Comparison of ENCODE assay signal across 12 cellular contexts in the genomic region with DNA sequence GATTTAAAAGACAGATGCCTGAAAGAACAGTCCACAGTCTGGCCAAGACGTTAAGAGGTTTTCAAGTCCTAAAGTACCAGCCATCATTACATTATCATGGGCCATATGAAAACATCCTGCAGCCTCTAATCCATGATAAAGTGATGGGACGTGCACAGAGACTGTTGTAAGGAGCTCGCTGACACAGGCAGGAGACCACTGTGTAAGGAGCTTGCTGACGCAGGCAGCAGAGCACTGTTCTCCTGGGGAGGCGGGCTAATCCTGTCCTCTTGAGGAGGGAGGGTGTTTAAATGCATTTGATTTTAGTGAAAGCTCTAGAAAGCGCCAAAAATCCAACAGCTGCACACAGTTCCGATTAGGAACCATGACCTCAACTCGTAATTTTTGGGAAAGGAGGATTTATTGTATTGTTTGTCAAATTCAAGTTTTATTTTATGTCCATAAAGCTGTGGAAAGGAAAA. TPM values are rescaled to one million over a fixed set of nuclear protein-coding genes. Genes with fewer than 3 reads are reported as not detected.
DNase-seq lines count a peak whose midpoint lies in the region; ATAC-seq and TF ChIP-seq lines count a peak whose summit lies in the region.
"Had no signal": no experiment of that assay in that cellular context is flagged by ENCODE, and none has a peak within 500 bp of the region (broad histone marks: within the 10 kb centered on the region; RNA-seq: fewer than 3 reads in every experiment).

No MANE protein-coding gene starts in this region.

- DNase-seq in Caco-2 = no peak
- peak in 1 of 2 donors; percentile 44 for DNase-seq in heart right ventricle
- DNase-seq in prostate gland (ENCODE audit: low spot score) = no peak
- DNase-seq in stimulated activated naive B cell treated with anti-CD40 and anti-IgM and Interleukin-4, amounts not matched to agents 10 μg/mL and 1 μg/mL and 100 μg/mL, for 72 hours = no peak
- DNase-seq in caudate nucleus (lab: John Stamatoyannopoulos, UW) = no peak
- DNase-seq in activated gamma-delta T cell treated with Interleukin-2 at 50 U/mL for 16 hours = no peak
- no peak for DNase-seq in NCI-H1092 treated with DMSO at 0.1 percent for 48 hours (lab: John Stamatoyannopoulos, UW)
- DNase-seq: activated CD4-positive, alpha-beta T cell treated with anti-CD3 and anti-CD28 coated beads, Interleukin-2, amount 50 U/mL, for 1 hour; foreskin melanocyte; NCI-H1048; T-cell had no signal

- peak; percentile 31 to 77 (median 66) for ATAC-seq in heart right ventricle
- no peak for ATAC-seq in stimulated activated naive B cell treated with anti-CD40 and anti-IgM and Interleukin-4, amounts not matched to agents 10 μg/mL and 1 μg/mL and 100 μg/mL, for 72 hours (replicated peaks)
- ATAC-seq: T-cell had no signal

- H3K9me3 ChIP-seq in Caco-2 = no peaks in the 10 kb centered on the region
- no peaks in the 10 kb centered on the region for H3K9me3 ChIP-seq in heart right ventricle
- H3K9me3 ChIP-seq in prostate gland = no peaks in the 10 kb centered on the region

- H3K36me3 Mint-ChIP-seq in Caco-2 (ENCODE audit: insufficient read depth, unreplicated experiment) = no peaks in the 10 kb centered on the region
- no peaks in the 10 kb centered on the region for H3K36me3 Mint-ChIP-seq in stimulated activated naive B cell treated with anti-CD40 and anti-IgM and Interleukin-4, amounts not matched to agents 10 μg/mL and 1 μg/mL and 100 μg/mL, for 72 hours

- no peaks in the 10 kb centered on the region for H3K27me3 Mint-ChIP-seq in Caco-2 (ENCODE audit: insufficient read depth, unreplicated experiment)
- H3K27me3 Mint-ChIP-seq in stimulated activated naive B cell treated with anti-CD40 and anti-IgM and Interleukin-4, amounts not matched to agents 10 μg/mL and 1 μg/mL and 100 μg/mL, for 72 hours = no peaks in the 10 kb centered on the region
- H3K27me3 Mint-ChIP-seq: T-cell had no signal

- H3K27ac ChIP-seq in VCaP (peak overlapping the region; percentile 45), heart right ventricle (peak overlapping the region; percentile 37 to 75 (median 70)), prostate gland (peak overlapping the region; percentile 64 to 73), caudate nucleus (ENCODE audit: low read depth, low read length) (no peak overlapping the region)

- H3K4me3 ChIP-seq in Caco-2 (ENCODE audit: low read depth, low read length) (no peak overlapping the region), heart right ventricle (peak overlapping the region in 4 of 10 donors; percentile 3 to 16 (median 8)), prostate gland (no peak overlapping the region)

- CTCF ChIA-PET in Caco-2 (lab: Charles Lee) = interaction anchor here (0.7 to 2.1 kb wide), 6 partner anchors 9 to 85 kb away, joined by 3 to 11 read pairs (median 4); partner anchors contain the start of gene SVIL

- peaks cover 31% of the 10 kb centered on the region for H3K4me1 ChIP-seq in Caco-2
- peaks cover 0 to 51% (median 44%) of the 10 kb centered on the region in 9 donors for H3K4me1 ChIP-seq in heart right ventricle
- no peaks in the 10 kb centered on the region for H3K4me1 ChIP-seq in prostate gland (replicated peaks)

- peaks cover 36% of the 10 kb centered on the region for H3K4me1 Mint-ChIP-seq in Caco-2 (ENCODE audit: low read depth, unreplicated experiment)
- no peaks in the 10 kb centered on the region for H3K4me1 Mint-ChIP-seq in stimulated activated naive B cell treated with anti-CD40 and anti-IgM and Interleukin-4, amounts not matched to agents 10 μg/mL and 1 μg/mL and 100 μg/mL, for 72 hours

- no peak for TF ChIP-seq POLR2A in prostate gland (IDR thresholded peaks at IDR 0.05)

- intact Hi-C loops in Caco-2 (cut with micrococcal nuclease; ENCODE audit: unreplicated experiment) (loop anchor here (2.0 to 5.0 kb wide), 2 partner anchors 17 to 119 kb away; partner anchors contain the start of gene SVIL), heart right ventricle (cut with DNase I) (no loop called here), prostate gland (cut with DNase I) (no loop called here)

- H3K27me3 ChIP-seq in Caco-2 (replicated peaks; ENCODE audit: control insufficient read depth, insufficient read depth, low read length) = no peaks in the 10 kb centered on the region
- no peaks in the 10 kb centered on the region for H3K27me3 ChIP-seq in heart right ventricle
- H3K27me3 ChIP-seq in prostate gland (replicated peaks; ENCODE audit: insufficient read depth) = no peaks in the 10 kb centered on the region

- 26 to 33% methylated on average over 8 of the region's 8 CpGs for WGBS in heart right ventricle, 2 donors
- 29% methylated on average over 8 of the region's 8 CpGs for WGBS in prostate gland

- no TSS peak for BruUV-seq in Caco-2 (replicated peaks; lab: Mats Ljungman, UMichigan)

- H3K36me3 ChIP-seq in Caco-2 (ENCODE audit: control insufficient read depth, insufficient read depth, low read length) (no peaks in the 10 kb centered on the region), heart right ventricle (no peaks in the 10 kb centered on the region), prostate gland (no peaks in the 10 kb centered on the region)

- no peaks in the 10 kb centered on the region for H3K9me3 Mint-ChIP-seq in Caco-2 (ENCODE audit: unreplicated experiment)
- no peaks in the 10 kb centered on the region for H3K9me3 Mint-ChIP-seq in stimulated activated naive B cell treated with anti-CD40 and anti-IgM and Interleukin-4, amounts not matched to agents 10 μg/mL and 1 μg/mL and 100 μg/mL, for 72 hours
- H3K9me3 Mint-ChIP-seq: T-cell had no signal

- TF ChIP-seq CTCF in Caco-2 (IDR thresholded peaks at IDR 0.05; ENCODE audit: insufficient read depth in 1 of 2, low read depth in 1 of 2, low read length in 1 of 2, severe bottlenecking in 1 of 2, unreplicated experiment in 1 of 2) (no peak), VCaP (conservative IDR thresholded peaks at IDR 0.05) (no peak), heart right ventricle (IDR thresholded peaks at IDR 0.05) (no peak), prostate gland (IDR thresholded peaks at IDR 0.05) (no peak)

- POLR2A ChIA-PET in Caco-2 (lab: Charles Lee) = interaction anchor here (0.6 to 1.3 kb wide), 5 partner anchors 10 to 147 kb away, joined by 3 to 6 read pairs (median 4); no protein-coding TSS in a partner anchor

- H3K4me3 Mint-ChIP-seq in Caco-2 (ENCODE audit: unreplicated experiment) = peak overlapping the region; percentile 2
- no peak overlapping the region for H3K4me3 Mint-ChIP-seq in stimulated activated naive B cell treated with anti-CD40 and anti-IgM and Interleukin-4, amounts not matched to agents 10 μg/mL and 1 μg/mL and 100 μg/mL, for 72 hours
- H3K4me3 Mint-ChIP-seq: T-cell had no signal

- H3K27ac Mint-ChIP-seq in Caco-2 (ENCODE audit: unreplicated experiment) = peak overlapping the region; percentile 73
- H3K27ac Mint-ChIP-seq in stimulated activated naive B cell treated with anti-CD40 and anti-IgM and Interleukin-4, amounts not matched to agents 10 μg/mL and 1 μg/mL and 100 μg/mL, for 72 hours = no peak overlapping the region
- H3K27ac Mint-ChIP-seq: T-cell had no signal

RNA-seq across cellular contexts. Expression of gene SVIL, which starts 16.9 kb away (rescaled TPM):
- 54.4 and 70.1 TPM in 2 replicates for total RNA-seq in Caco-2 (2022)
- total RNA-seq in heart right ventricle = 100 to 1,000 TPM; 287 to 655 (median 537) TPM
- polyA plus RNA-seq in heart right ventricle = 100 to 1,000 TPM in 1 of 2 donors, 10 to 100 TPM in 1; 38.6 to 115 TPM
- total RNA-seq in prostate gland = 100 to 1,000 TPM in 1 of 2 donors, 10 to 100 TPM in 1; 92.9 to 524 TPM

Comparison
In these comparisons a context has a peak if more than half of its experiments do, and no peak if none do; other contexts are left out.
1. ATAC-seq: peak in heart right ventricle (8 of 8); none in stimulated activated naive B cell treated with anti-CD40 and anti-IgM and Interleukin-4, amounts not matched to agents 10 μg/mL and 1 μg/mL and 100 μg/mL, for 72 hours (0 of 2).